1 cellular context compared by ENCODE assay signal in the genomic region with DNA sequence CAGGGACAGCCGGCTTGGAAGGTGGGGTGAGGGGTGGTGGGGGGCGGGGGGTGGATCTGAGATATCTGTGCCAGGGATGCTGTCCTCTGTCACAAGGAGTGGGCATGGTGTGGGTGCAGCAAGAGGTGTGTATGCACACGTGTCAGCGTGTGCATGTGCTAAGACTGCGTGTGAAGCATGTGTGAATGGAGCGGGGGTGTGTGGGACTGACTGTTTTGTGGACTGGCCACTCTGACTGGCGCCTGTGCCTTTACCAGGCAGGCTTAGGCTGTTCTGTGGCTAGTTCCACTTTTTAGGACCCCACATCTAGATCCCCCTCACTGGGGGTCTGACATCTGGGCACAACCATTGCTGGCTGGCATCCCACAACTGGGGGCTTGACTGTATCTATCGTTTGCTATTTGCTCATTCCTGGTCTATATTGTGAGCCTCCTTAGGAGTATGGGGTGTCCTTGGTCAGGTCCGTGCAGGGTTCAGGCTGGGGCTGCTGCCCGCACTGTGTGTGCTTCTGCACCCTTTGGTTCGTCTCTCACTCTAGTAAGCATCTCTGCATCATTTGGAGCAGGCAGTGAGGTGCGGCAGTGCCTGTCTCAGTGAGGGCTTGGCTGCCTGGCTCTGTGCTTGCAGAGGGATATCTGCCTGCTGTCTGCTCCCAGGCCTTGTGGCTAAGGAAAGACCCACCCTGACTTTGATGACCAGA.
TF ChIP-seq lines count a peak whose summit lies in the region.

No MANE protein-coding gene starts in this region.

TF ChIP-seq in GM23338, 12 proteins besides CTCF, POLR2A, EP300 and RAD21 (continued from another document):
- TF ChIP-seq, protein P1, sequence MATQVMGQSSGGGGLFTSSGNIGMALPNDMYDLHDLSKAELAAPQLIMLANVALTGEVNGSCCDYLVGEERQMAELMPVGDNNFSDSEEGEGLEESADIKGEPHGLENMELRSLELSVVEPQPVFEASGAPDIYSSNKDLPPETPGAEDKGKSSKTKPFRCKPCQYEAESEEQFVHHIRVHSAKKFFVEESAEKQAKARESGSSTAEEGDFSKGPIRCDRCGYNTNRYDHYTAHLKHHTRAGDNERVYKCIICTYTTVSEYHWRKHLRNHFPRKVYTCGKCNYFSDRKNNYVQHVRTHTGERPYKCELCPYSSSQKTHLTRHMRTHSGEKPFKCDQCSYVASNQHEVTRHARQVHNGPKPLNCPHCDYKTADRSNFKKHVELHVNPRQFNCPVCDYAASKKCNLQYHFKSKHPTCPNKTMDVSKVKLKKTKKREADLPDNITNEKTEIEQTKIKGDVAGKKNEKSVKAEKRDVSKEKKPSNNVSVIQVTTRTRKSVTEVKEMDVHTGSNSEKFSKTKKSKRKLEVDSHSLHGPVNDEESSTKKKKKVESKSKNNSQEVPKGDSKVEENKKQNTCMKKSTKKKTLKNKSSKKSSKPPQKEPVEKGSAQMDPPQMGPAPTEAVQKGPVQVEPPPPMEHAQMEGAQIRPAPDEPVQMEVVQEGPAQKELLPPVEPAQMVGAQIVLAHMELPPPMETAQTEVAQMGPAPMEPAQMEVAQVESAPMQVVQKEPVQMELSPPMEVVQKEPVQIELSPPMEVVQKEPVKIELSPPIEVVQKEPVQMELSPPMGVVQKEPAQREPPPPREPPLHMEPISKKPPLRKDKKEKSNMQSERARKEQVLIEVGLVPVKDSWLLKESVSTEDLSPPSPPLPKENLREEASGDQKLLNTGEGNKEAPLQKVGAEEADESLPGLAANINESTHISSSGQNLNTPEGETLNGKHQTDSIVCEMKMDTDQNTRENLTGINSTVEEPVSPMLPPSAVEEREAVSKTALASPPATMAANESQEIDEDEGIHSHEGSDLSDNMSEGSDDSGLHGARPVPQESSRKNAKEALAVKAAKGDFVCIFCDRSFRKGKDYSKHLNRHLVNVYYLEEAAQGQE (IDR thresholded peaks at IDR 0.05; ENCODE audit: unreplicated experiment): no peak
- TF ChIP-seq, protein P2, sequence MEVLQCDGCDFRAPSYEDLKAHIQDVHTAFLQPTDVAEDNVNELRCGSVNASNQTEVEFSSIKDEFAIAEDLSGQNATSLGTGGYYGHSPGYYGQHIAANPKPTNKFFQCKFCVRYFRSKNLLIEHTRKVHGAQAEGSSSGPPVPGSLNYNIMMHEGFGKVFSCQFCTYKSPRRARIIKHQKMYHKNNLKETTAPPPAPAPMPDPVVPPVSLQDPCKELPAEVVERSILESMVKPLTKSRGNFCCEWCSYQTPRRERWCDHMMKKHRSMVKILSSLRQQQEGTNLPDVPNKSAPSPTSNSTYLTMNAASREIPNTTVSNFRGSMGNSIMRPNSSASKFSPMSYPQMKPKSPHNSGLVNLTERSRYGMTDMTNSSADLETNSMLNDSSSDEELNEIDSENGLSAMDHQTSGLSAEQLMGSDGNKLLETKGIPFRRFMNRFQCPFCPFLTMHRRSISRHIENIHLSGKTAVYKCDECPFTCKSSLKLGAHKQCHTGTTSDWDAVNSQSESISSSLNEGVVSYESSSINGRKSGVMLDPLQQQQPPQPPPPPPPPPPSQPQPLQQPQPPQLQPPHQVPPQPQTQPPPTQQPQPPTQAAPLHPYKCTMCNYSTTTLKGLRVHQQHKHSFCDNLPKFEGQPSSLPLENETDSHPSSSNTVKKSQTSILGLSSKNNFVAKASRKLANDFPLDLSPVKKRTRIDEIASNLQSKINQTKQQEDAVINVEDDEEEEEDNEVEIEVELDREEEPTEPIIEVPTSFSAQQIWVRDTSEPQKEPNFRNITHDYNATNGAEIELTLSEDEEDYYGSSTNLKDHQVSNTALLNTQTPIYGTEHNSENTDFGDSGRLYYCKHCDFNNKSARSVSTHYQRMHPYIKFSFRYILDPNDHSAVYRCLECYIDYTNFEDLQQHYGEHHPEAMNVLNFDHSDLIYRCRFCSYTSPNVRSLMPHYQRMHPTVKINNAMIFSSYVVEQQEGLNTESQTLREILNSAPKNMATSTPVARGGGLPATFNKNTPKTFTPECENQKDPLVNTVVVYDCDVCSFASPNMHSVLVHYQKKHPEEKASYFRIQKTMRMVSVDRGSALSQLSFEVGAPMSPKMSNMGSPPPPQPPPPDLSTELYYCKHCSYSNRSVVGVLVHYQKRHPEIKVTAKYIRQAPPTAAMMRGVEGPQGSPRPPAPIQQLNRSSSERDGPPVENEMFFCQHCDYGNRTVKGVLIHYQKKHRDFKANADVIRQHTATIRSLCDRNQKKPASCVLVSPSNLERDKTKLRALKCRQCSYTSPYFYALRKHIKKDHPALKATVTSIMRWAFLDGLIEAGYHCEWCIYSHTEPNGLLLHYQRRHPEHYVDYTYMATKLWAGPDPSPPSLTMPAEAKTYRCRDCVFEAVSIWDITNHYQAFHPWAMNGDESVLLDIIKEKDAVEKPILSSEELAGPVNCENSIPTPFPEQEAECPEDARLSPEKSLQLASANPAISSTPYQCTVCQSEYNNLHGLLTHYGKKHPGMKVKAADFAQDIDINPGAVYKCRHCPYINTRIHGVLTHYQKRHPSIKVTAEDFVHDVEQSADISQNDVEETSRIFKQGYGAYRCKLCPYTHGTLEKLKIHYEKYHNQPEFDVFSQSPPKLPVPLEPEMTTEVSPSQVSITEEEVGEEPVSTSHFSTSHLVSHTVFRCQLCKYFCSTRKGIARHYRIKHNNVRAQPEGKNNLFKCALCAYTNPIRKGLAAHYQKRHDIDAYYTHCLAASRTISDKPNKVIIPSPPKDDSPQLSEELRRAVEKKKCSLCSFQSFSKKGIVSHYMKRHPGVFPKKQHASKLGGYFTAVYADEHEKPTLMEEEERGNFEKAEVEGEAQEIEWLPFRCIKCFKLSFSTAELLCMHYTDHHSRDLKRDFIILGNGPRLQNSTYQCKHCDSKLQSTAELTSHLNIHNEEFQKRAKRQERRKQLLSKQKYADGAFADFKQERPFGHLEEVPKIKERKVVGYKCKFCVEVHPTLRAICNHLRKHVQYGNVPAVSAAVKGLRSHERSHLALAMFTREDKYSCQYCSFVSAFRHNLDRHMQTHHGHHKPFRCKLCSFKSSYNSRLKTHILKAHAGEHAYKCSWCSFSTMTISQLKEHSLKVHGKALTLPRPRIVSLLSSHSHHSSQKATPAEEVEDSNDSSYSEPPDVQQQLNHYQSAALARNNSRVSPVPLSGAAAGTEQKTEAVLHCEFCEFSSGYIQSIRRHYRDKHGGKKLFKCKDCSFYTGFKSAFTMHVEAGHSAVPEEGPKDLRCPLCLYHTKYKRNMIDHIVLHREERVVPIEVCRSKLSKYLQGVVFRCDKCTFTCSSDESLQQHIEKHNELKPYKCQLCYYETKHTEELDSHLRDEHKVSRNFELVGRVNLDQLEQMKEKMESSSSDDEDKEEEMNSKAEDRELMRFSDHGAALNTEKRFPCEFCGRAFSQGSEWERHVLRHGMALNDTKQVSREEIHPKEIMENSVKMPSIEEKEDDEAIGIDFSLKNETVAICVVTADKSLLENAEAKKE (CRISPR knock-in tag; IDR thresholded peaks at IDR 0.05): no peak
- TF ChIP-seq ZNF331 (CRISPR knock-in tag; IDR thresholded peaks at IDR 0.05; ENCODE audit: low read depth): no peak
- TF ChIP-seq EZH2 (IDR thresholded peaks at IDR 0.05; ENCODE audit: low read depth, unreplicated experiment): no peak
- TF ChIP-seq, protein P3, sequence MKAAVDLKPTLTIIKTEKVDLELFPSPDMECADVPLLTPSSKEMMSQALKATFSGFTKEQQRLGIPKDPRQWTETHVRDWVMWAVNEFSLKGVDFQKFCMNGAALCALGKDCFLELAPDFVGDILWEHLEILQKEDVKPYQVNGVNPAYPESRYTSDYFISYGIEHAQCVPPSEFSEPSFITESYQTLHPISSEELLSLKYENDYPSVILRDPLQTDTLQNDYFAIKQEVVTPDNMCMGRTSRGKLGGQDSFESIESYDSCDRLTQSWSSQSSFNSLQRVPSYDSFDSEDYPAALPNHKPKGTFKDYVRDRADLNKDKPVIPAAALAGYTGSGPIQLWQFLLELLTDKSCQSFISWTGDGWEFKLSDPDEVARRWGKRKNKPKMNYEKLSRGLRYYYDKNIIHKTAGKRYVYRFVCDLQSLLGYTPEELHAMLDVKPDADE (IDR thresholded peaks at IDR 0.05): no peak
- no peak for TF ChIP-seq CREB1 (CRISPR knock-in tag; IDR thresholded peaks at IDR 0.05; ENCODE audit: low read depth)
- TF ChIP-seq POLR2AphosphoS5 (IDR thresholded peaks at IDR 0.05; ENCODE audit: low read depth): no peak
